ENCODE assay signal across 18 cellular contexts in genomic region chr9:567746-568305, GRCh38.
DNase-seq lines count a peak whose midpoint lies in the region; ATAC-seq and TF ChIP-seq lines count a peak whose summit lies in the region.
"Had no signal": no experiment of that assay in that cellular context is flagged by ENCODE, and none has a peak within 500 bp of the region (broad histone marks: within the 10 kb centered on the region; RNA-seq: fewer than 3 reads in every experiment).

No MANE protein-coding gene starts in this region.

- H3K4me3 Mint-ChIP-seq in MCF 10A (ENCODE audit: unreplicated experiment), result no peak overlapping the region
- peak overlapping the region; percentile 18 for H3K4me3 Mint-ChIP-seq in stimulated activated memory B cell treated with anti-CD40 and anti-IgM and Interleukin-4, amounts not matched to agents 10 μg/mL and 1 μg/mL and 100 μg/mL, for 72 hours
- H3K4me3 Mint-ChIP-seq: activated naive CD4-positive, alpha-beta T cell treated with anti-CD3 and anti-CD28 coated beads, Interleukin-2, amount 10 ng/mL, durations not matched to agents 7 days and 5 days; T-cell had no signal

- no peak overlapping the region for H3K27ac ChIP-seq in breast epithelium
- H3K27ac ChIP-seq in OCI-LY7 (ENCODE audit: low read depth, low read length, poor library complexity, severe bottlenecking), result peak overlapping the region; percentile 96
- H3K27ac ChIP-seq: 22Rv1, neutrophil, thoracic aorta had no signal

- H3K36me3 Mint-ChIP-seq in MCF 10A (ENCODE audit: insufficient read depth, unreplicated experiment), result peaks cover 30% of the 10 kb centered on the region
- no peaks in the 10 kb centered on the region for H3K36me3 Mint-ChIP-seq in stimulated activated memory B cell treated with anti-CD40 and anti-IgM and Interleukin-4, amounts not matched to agents 10 μg/mL and 1 μg/mL and 100 μg/mL, for 72 hours

- H3K4me1 ChIP-seq in breast epithelium (peaks cover 0 to 12% of the 10 kb centered on the region in 2 donors), OCI-LY7 (ENCODE audit: insufficient read depth, low read length, poor library complexity, severe bottlenecking) (peaks cover 99% of the 10 kb centered on the region)

- peaks cover 52% of the 10 kb centered on the region for H3K79me2 ChIP-seq in OCI-LY7 (ENCODE audit: insufficient read depth, low read depth, low read length)

- no peaks in the 10 kb centered on the region for H4K20me1 ChIP-seq in OCI-LY7 (ENCODE audit: insufficient read depth, low read length)

- no peaks in the 10 kb centered on the region for H3K27me3 ChIP-seq in breast epithelium
- H3K27me3 ChIP-seq: neutrophil had no signal

- H3K36me3 ChIP-seq in breast epithelium (no peaks in the 10 kb centered on the region), OCI-LY7 (ENCODE audit: insufficient read depth, low read length) (peaks cover 36% of the 10 kb centered on the region)
- H3K36me3 ChIP-seq: neutrophil, thoracic aorta had no signal

- H3K9me2 ChIP-seq in OCI-LY7 (ENCODE audit: insufficient read depth, low read length), result no peaks in the 10 kb centered on the region

- CTCF ChIA-PET in MCF 10A (lab: Yijun Ruan, JAX) (interaction anchor here (0.7 to 1.3 kb wide), 2 partner anchors 12 to 121 kb away, joined by 3 read pairs; no protein-coding TSS in a partner anchor), OCI-LY7 (lab: Charles Lee; ENCODE audit: unreplicated experiment) (interaction anchor here (0.6 kb wide), 1 partner anchor 113 kb away, joined by 3 read pairs; no protein-coding TSS in a partner anchor)

- peaks cover 15% of the 10 kb centered on the region for H3K4me1 Mint-ChIP-seq in MCF 10A (ENCODE audit: insufficient read depth, unreplicated experiment)
- H3K4me1 Mint-ChIP-seq in stimulated activated memory B cell treated with anti-CD40 and anti-IgM and Interleukin-4, amounts not matched to agents 10 μg/mL and 1 μg/mL and 100 μg/mL, for 72 hours, result peaks cover 48% of the 10 kb centered on the region

- H3K27me3 Mint-ChIP-seq in MCF 10A (ENCODE audit: insufficient read depth, unreplicated experiment), result no peaks in the 10 kb centered on the region
- H3K27me3 Mint-ChIP-seq in stimulated activated memory B cell treated with anti-CD40 and anti-IgM and Interleukin-4, amounts not matched to agents 10 μg/mL and 1 μg/mL and 100 μg/mL, for 72 hours, result no peaks in the 10 kb centered on the region
- H3K27me3 Mint-ChIP-seq: activated naive CD4-positive, alpha-beta T cell treated with anti-CD3 and anti-CD28 coated beads, Interleukin-2, amount 10 ng/mL, durations not matched to agents 7 days and 5 days had no signal

- TF ChIP-seq CTCF in MCF 10A (IDR thresholded peaks at IDR 0.05; ENCODE audit: unreplicated experiment) (no peak), breast epithelium (IDR thresholded peaks at IDR 0.05) (no peak), OCI-LY7 (conservative IDR thresholded peaks at IDR 0.05; ENCODE audit: low read length) (no peak)

- POLR2A ChIA-PET in MCF 10A (lab: Yijun Ruan, JAX), result interaction anchor here (0.7 to 1.3 kb wide), 2 partner anchors 9 to 231 kb away, joined by 3 to 4 read pairs; no protein-coding TSS in a partner anchor
- POLR2A ChIA-PET in OCI-LY7 (lab: Charles Lee), result interaction anchor here (1.0 to 4.5 kb wide), 9 partner anchors 10 to 82 kb away, joined by 3 to 21 read pairs (median 3); no protein-coding TSS in a partner anchor

- H3K4me3 ChIP-seq in breast epithelium (no peak overlapping the region), OCI-LY7 (ENCODE audit: low read depth, low read length, poor library complexity, severe bottlenecking) (peak overlapping the region; percentile 70)
- H3K4me3 ChIP-seq: thoracic aorta had no signal

- peak overlapping the region; percentile 56; the same call in 1 of the 2 replicates for H2AFZ ChIP-seq in OCI-LY7 (ENCODE audit: low read length)

- no peak for DNase-seq in MCF 10A (ENCODE audit: unreplicated experiment)
- no peak for DNase-seq in breast epithelium (ENCODE audit: low spot score in 2 of 2)
- no peak for DNase-seq in OCI-LY7 (ENCODE audit: low spot score)
- DNase-seq in activated CD4-positive, alpha-beta T cell treated with anti-CD3 and anti-CD28 coated beads for 1 hour, result no peak
- DNase-seq in activated CD8-positive, alpha-beta memory T cell treated with anti-CD3 and anti-CD28 coated beads, Interleukin-2, amount 50 U/mL, for 4 hours, result no peak
- DNase-seq: activated CD4-positive, alpha-beta T cell treated with anti-CD3 and anti-CD28 coated beads, Interleukin-2, amount 50 U/mL, for 48 hours; activated naive CD4-positive, alpha-beta T cell treated with anti-CD3 and anti-CD28 coated beads, Interleukin-2, amount 10 ng/mL, durations not matched to agents 7 days and 5 days; GOT3; NCI-H1694 treated with DMSO at 0.1 percent for 48 hours; NCI-H345; retina; T-cell had no signal

- no peak for TF ChIP-seq POLR2A in breast epithelium (IDR thresholded peaks at IDR 0.05)

- H3K27ac Mint-ChIP-seq in MCF 10A (ENCODE audit: low read depth, unreplicated experiment), result peak overlapping the region; percentile 81
- peak overlapping the region; percentile 57 for H3K27ac Mint-ChIP-seq in stimulated activated memory B cell treated with anti-CD40 and anti-IgM and Interleukin-4, amounts not matched to agents 10 μg/mL and 1 μg/mL and 100 μg/mL, for 72 hours
- H3K27ac Mint-ChIP-seq: activated naive CD4-positive, alpha-beta T cell treated with anti-CD3 and anti-CD28 coated beads, Interleukin-2, amount 10 ng/mL, durations not matched to agents 7 days and 5 days; T-cell had no signal

- BruUV-seq in MCF 10A (replicated peaks; lab: Mats Ljungman, UMichigan) (no TSS peak), OCI-LY7 (replicated peaks; lab: Mats Ljungman, UMichigan) (no TSS peak)

- ATAC-seq in HG03064 (IDR thresholded peaks at IDR 0.05; ENCODE audit: low read depth, unreplicated experiment) (peak; percentile 14), HG03045 (IDR thresholded peaks at IDR 0.05; ENCODE audit: unreplicated experiment) (no peak)
- peak; percentile 22 for ATAC-seq in stimulated activated memory B cell treated with anti-CD40 and anti-IgM and Interleukin-4, amounts not matched to agents 10 μg/mL and 1 μg/mL and 100 μg/mL, for 72 hours
- ATAC-seq: T-cell had no signal

- intact Hi-C loops in MCF 10A (cut with micrococcal nuclease) (no loop called here), breast epithelium (cut with DNase I; ENCODE audit: low total_unique reads) (no loop called here), OCI-LY7 (cut with micrococcal nuclease; ENCODE audit: unreplicated experiment) (loop anchor here (5.0 kb wide), 2 partner anchors 84 to 296 kb away; no protein-coding TSS in a partner anchor)

- H3K4me2 ChIP-seq in OCI-LY7 (ENCODE audit: low read length), result peak overlapping the region; percentile 74

- H3K9me3 Mint-ChIP-seq in MCF 10A (ENCODE audit: unreplicated experiment), result no peaks in the 10 kb centered on the region
- no peaks in the 10 kb centered on the region for H3K9me3 Mint-ChIP-seq in stimulated activated memory B cell treated with anti-CD40 and anti-IgM and Interleukin-4, amounts not matched to agents 10 μg/mL and 1 μg/mL and 100 μg/mL, for 72 hours

- H3K9me3 ChIP-seq in breast epithelium (no peaks in the 10 kb centered on the region), OCI-LY7 (ENCODE audit: low read length) (peaks cover 33% of the 10 kb centered on the region)
- H3K9me3 ChIP-seq: neutrophil, thoracic aorta had no signal
